In genomic region chr5:75373862-75374261, GRCh38 we compare ENCODE assay signal across 24 cellular contexts.
"Had no signal": no experiment of that assay in that cellular context is flagged by ENCODE, and none has a peak within 500 bp of the region (broad histone marks: within the 10 kb centered on the region; RNA-seq: fewer than 3 reads in every experiment).

No MANE protein-coding gene starts in this region.

- ATAC-seq: left cardiac atrium, left lung, lower lobe of right lung, natural killer cell, right cardiac atrium, upper lobe of right lung had no signal

- DNase-seq: head of caudate nucleus; hippocampal formation; kidney glomerular epithelial cell; left cardiac atrium; left lung; lower lobe of right lung; mammary epithelial cell; mesenchymal stem cell; naive B cell; natural killer cell; ovary; right cardiac atrium; sigmoid colon; stimulated activated CD4-positive, alpha-beta T cell treated with anti-CD3 and anti-CD28 coated beads, Interleukin-12 subunit alpha, Interleukin-12 subunit beta, amount 100 ng/mL, for 4 hours; stimulated activated CD4-positive, alpha-beta T cell treated with anti-CD3 and anti-CD28 coated beads, Interleukin-15, amount 100 ng/mL, for 24 hours; stimulated activated CD4-positive, alpha-beta T cell treated with anti-CD3 and anti-CD28 coated beads, Interleukin-2, amount 100 ng/mL, for 24 hours; stimulated activated CD4-positive, alpha-beta T cell treated with anti-CD3 and anti-CD28 coated beads, Interleukin-4, amount 100 ng/mL, for 1 hour; stimulated activated naive CD4-positive, alpha-beta T cell; tibial artery; trophoblast cell; upper lobe of right lung had no signal

- H3K4me1 ChIP-seq: left lung, lower lobe of right lung, sigmoid colon, suprapubic skin, tibial artery, upper lobe of right lung had no signal

- H3K27ac ChIP-seq: left lung, lower lobe of right lung, ovary, sigmoid colon, suprapubic skin, thoracic aorta, tibial artery, upper lobe of right lung had no signal

- H3K4me2 ChIP-seq: smooth muscle cell had no signal

- H3K27me3 ChIP-seq: left lung, ovary, sigmoid colon, suprapubic skin, tibial artery, upper lobe of right lung had no signal

- H3K9me3 ChIP-seq: left lung, lower lobe of right lung, ovary, sigmoid colon, suprapubic skin, thoracic aorta, tibial artery, upper lobe of right lung had no signal

- H3K4me3 ChIP-seq: left lung, lower lobe of right lung, ovary, sigmoid colon, smooth muscle cell, suprapubic skin, thoracic aorta, tibial artery, upper lobe of right lung had no signal

- H3K36me3 ChIP-seq: ovary had no signal
